In genomic region chr11:70080763-70081162, GRCh38 we compare ENCODE assay signal across 17 cellular contexts. TPM values are rescaled to one million over a fixed set of nuclear protein-coding genes. Genes with fewer than 3 reads are reported as not detected.
DNase-seq lines count a peak whose midpoint lies in the region; ATAC-seq, FAIRE-seq and TF ChIP-seq lines count a peak whose summit lies in the region.
"Had no signal": no experiment of that assay in that cellular context is flagged by ENCODE, and none has a peak within 500 bp of the region (broad histone marks: within the 10 kb centered on the region; RNA-seq: fewer than 3 reads in every experiment).

No MANE protein-coding gene starts in this region.

- H3K27ac ChIP-seq in left ventricle myocardium inferior (replicated peaks) (no peak overlapping the region), heart right ventricle (peak overlapping the region in 2 of 10 donors; percentile 76 to 86), K562 (ENCODE audit: extremely low read depth, low read depth, low read length) (no peak overlapping the region)
- H3K27ac ChIP-seq: uterus had no signal

- peaks cover 58% of the 10 kb centered on the region for H3K27me3 ChIP-seq in left ventricle myocardium inferior (ENCODE audit: low read depth)
- peaks cover 0 to 56% (median 23%) of the 10 kb centered on the region in 7 donors for H3K27me3 ChIP-seq in heart right ventricle
- peaks cover 14 to 68% of the 10 kb centered on the region in 2 experiments for H3K27me3 ChIP-seq in K562 (ENCODE audit: control insufficient read depth in 2 of 2, insufficient read depth in 2 of 2, low read length in 2 of 2)
- H3K27me3 ChIP-seq: uterus had no signal

- TF ChIP-seq CTCF in left ventricle myocardium inferior (IDR thresholded peaks at IDR 0.05; ENCODE audit: borderline replicate concordance) (no peak), heart right ventricle (IDR thresholded peaks at IDR 0.05) (no peak), K562 (IDR thresholded peaks at IDR 0.05 in 2 of 3, conservative IDR thresholded peaks at IDR 0.05 in 1 of 3; ENCODE audit: insufficient read depth in 2 of 3, low read depth in 1 of 3, low read length in 3 of 3) (no peak)

- H3K4me1 ChIP-seq in left ventricle myocardium inferior, result peaks cover 26% of the 10 kb centered on the region
- H3K4me1 ChIP-seq in heart right ventricle, result peaks cover 0 to 54% (median 7%) of the 10 kb centered on the region in 9 donors
- H3K4me1 ChIP-seq in K562 (replicated peaks in 1 of 2; ENCODE audit: control insufficient read depth in 2 of 2, insufficient read depth in 2 of 2, low read length in 2 of 2), result peaks cover 0 to 17% of the 10 kb centered on the region in 2 experiments; a peak in 1 of 5 replicates
- H3K4me1 ChIP-seq: uterus had no signal

- no peak for TF ChIP-seq EP300 in K562 (IDR thresholded peaks at IDR 0.05; ENCODE audit: low read length)

- no peak for ATAC-seq in heart right ventricle
- no peak; the same call in 2 of the 3 replicates for ATAC-seq in K562
- no peak for ATAC-seq in HG03108 (IDR thresholded peaks at IDR 0.05; ENCODE audit: unreplicated experiment)
- no peak for ATAC-seq in HG02759 (IDR thresholded peaks at IDR 0.05; ENCODE audit: unreplicated experiment)
- ATAC-seq: left ventricle myocardium superior; Right ventricle myocardium inferior; stimulated activated naive CD8-positive, alpha-beta T cell treated with anti-CD3 and anti-CD28 coated beads, Interleukin-15, Interleukin-2, amounts not matched to agents 100 U/mL and 50 U/mL, for 24 hours had no signal

- CTCF ChIA-PET in K562 (lab: Yijun Ruan, JAX; ENCODE audit: low intra/inter-chr PET ratio), result no interaction called here

- H3K9me3 ChIP-seq in left ventricle myocardium inferior (replicated peaks) (no peaks in the 10 kb centered on the region), heart right ventricle (no peaks in the 10 kb centered on the region), K562 (replicated peaks; ENCODE audit: control insufficient read depth, insufficient read depth, low read depth, low read length) (no peaks in the 10 kb centered on the region)
- H3K9me3 ChIP-seq: uterus had no signal

- peaks cover 7% of the 10 kb centered on the region for H4K20me1 ChIP-seq in K562 (replicated peaks; ENCODE audit: control insufficient read depth, insufficient read depth, low read length)

- no peaks in the 10 kb centered on the region for H3K79me2 ChIP-seq in K562 (ENCODE audit: control insufficient read depth, insufficient read depth, low read length)

- H3K4me2 ChIP-seq in K562 (ENCODE audit: insufficient read depth, low read length), result no peak overlapping the region

- in situ Hi-C loops in K562 (cut with MboI), result no loop called here

- intact Hi-C loops in left ventricle myocardium inferior (cut with micrococcal nuclease), result no loop called here
- intact Hi-C loops in heart right ventricle (cut with DNase I), result loop anchor here in 4 of 10 donors (2.0 to 10.0 kb wide), 4 partner anchors 96 to 166 kb away; no protein-coding TSS in a partner anchor
- intact Hi-C loops in K562 (cut with micrococcal nuclease), result no loop called here

- no peaks in the 10 kb centered on the region for H3K36me3 ChIP-seq in left ventricle myocardium inferior
- H3K36me3 ChIP-seq in heart right ventricle, result no peaks in the 10 kb centered on the region
- no peaks in the 10 kb centered on the region for H3K36me3 ChIP-seq in K562 (ENCODE audit: control insufficient read depth, insufficient read depth, low read length)
- H3K36me3 ChIP-seq: uterus had no signal

- FAIRE-seq in K562 (lab: Jason Lieb, UNC), result no peak

- no peak for DNase-seq in left ventricle myocardium inferior
- DNase-seq in heart right ventricle, result no peak
- peak in 3 of 4 experiments; percentile 8 to 28 (median 26) for DNase-seq in K562 (ENCODE audit: extremely low read depth in 1 of 4, low spot score in 3 of 4)
- peak; percentile 1 for DNase-seq in myocyte (ENCODE audit: low read depth)
- no peak for DNase-seq in NCI-H748 treated with DMSO at 0.1 percent for 48 hours (lab: John Stamatoyannopoulos, UW)
- no peak for DNase-seq in stimulated activated CD4-positive, alpha-beta T cell treated with anti-CD3 and anti-CD28 coated beads, Interleukin-15, amount 100 ng/mL, for 24 hours
- DNase-seq: activated CD4-positive, alpha-beta T cell treated with anti-CD3 and anti-CD28 coated beads for 1 hour; effector CD4-positive, alpha-beta T cell; EL; KG1; left ventricle myocardium superior; stimulated activated naive CD8-positive, alpha-beta T cell treated with anti-CD3 and anti-CD28 coated beads, Interleukin-15, Interleukin-2, amounts not matched to agents 100 U/mL and 50 U/mL, for 24 hours; uterus had no signal

- 80 to 84% methylated on average over 10 of the region's 10 CpGs for WGBS in heart right ventricle, 2 donors
- WGBS in K562 (ENCODE audit: insufficient coverage, low coverage, missing lambda C conversion rate), result 9% methylated on average over 10 of the region's 10 CpGs

- H2AFZ ChIP-seq in K562 (ENCODE audit: low read depth, low read length), result no peak overlapping the region

- POLR2A ChIA-PET in K562 (lab: Yijun Ruan, JAX), result interaction anchor here (0.6 kb wide), 1 partner anchor 92 kb away, joined by 4 read pairs; no protein-coding TSS in a partner anchor

- no peak overlapping the region for H3K9ac ChIP-seq in K562 (ENCODE audit: insufficient read depth in 1 of 2, low read depth in 2 of 2, low read length in 2 of 2)

- TF ChIP-seq RAD21 in K562 (CRISPR knock-in tag; conservative IDR thresholded peaks at IDR 0.05 in 1 of 2, IDR thresholded peaks at IDR 0.05 in 1 of 2), result no peak

- no peak for TF ChIP-seq POLR2A in K562 (conservative IDR thresholded peaks at IDR 0.05)

- BruUV-seq in K562 (replicated peaks; lab: Mats Ljungman, UMichigan), result no TSS peak

- peak overlapping the region; percentile 61 for H3K4me3 ChIP-seq in left ventricle myocardium inferior
- peak overlapping the region in 5 of 10 donors; percentile 53 to 59 (median 56) for H3K4me3 ChIP-seq in heart right ventricle
- no peak overlapping the region for H3K4me3 ChIP-seq in K562
- H3K4me3 ChIP-seq: uterus had no signal

- H3K9me1 ChIP-seq in K562 (ENCODE audit: control insufficient read depth, insufficient read depth, low read length), result no peaks in the 10 kb centered on the region

TF ChIP-seq in K562, 482 proteins besides CTCF, POLR2A, EP300 and RAD21 (continues in another document):
- TF ChIP-seq GATA2 (CRISPR knock-in tag; IDR thresholded peaks at IDR 0.05) (no peak), E2F6 (IDR thresholded peaks at IDR 0.05; ENCODE audit: borderline replicate concordance in 1 of 2, extremely low read depth in 1 of 2, insufficient read depth in 1 of 2, insufficient read length in 1 of 2, low read depth in 1 of 2, low read length in 1 of 2, poor library complexity in 1 of 2, severe bottlenecking in 1 of 2) (peak in 1 of 2 experiments; percentile 35), ZBTB33 (CRISPR knock-in tag; IDR thresholded peaks at IDR 0.05) (no peak), MAX (CRISPR knock-in tag; IDR thresholded peaks at IDR 0.05) (0 out of 2 replicates have a peak, but pooled peaks have one; percentile 29)

RNA-seq across cellular contexts. Expression of gene ANO1, which starts 2.6 kb away (rescaled TPM):
- total RNA-seq in left ventricle myocardium inferior (7.7 TPM), heart right ventricle (10 to 100 TPM in 5 of 10 donors, 1 to 10 TPM in 5; 6.6 to 13.8 (median 9.7) TPM), K562 (2014; rRNA removed) (not detected in 2 replicates), K562 (2014; rRNA removed; fragmentation: Illumina TruSeq; extraction: Trizol) (not detected in 2 replicates), K562 (2015; rRNA removed; fragmentation: Illumina TruSeq; extraction: Trizol) (not detected in 2 replicates), K562 (2021) (0.13 TPM in 1 of 2 replicates, not detected in the other), myocyte (not detected in 2 replicates)
- polyA plus RNA-seq in heart right ventricle (10 to 100 TPM in 1 of 2 donors, 1 to 10 TPM in 1; 6.8 to 12.7 TPM), K562 (2011; rRNA removed) (0.39 TPM in 1 of 2 replicates, not detected in the other), K562 (2014; fragmentation: Illumina TruSeq; extraction: Trizol) (0.22 TPM in 1 of 2 replicates, not detected in the other), K562 (2014; fragmentation: Nextera tagmentation; extraction: Ambion mirVana) (not detected), K562 (2014; rRNA removed) (not detected in 2 replicates)
- total RNA-seq in K562 (2011; cell fraction: chromatin; rRNA removed; ENCODE audit: low replicate concordance), result 0.21 TPM in 1 of 2 replicates, not detected in the other
- total RNA-seq in K562 (2011; cell fraction: nucleolus; rRNA removed), result 0.33 and 0.39 TPM in 2 replicates
- total RNA-seq in K562 (2011; cell fraction: nucleoplasm; rRNA removed), result not detected in 2 replicates
- 0.01 and 0.10 TPM in 2 replicates for polyA plus RNA-seq in K562 (2011; cell fraction: cytosol; rRNA removed)
- polyA plus RNA-seq in K562 (2011; cell fraction: nucleus; rRNA removed), result 0.16 and 0.38 TPM in 2 replicates
- 0.04 TPM in 1 of 2 replicates, not detected in the other for polyA plus RNA-seq in K562 (2012)
- 0.12 TPM in 1 of 2 replicates, not detected in the other for polyA minus RNA-seq in K562 (2011; rRNA and poly(A)+ RNA removed)
- not detected in 2 replicates for polyA minus RNA-seq in K562 (2011; cell fraction: cytosol; rRNA and poly(A)+ RNA removed)
- 0.11 and 0.27 TPM in 2 replicates for polyA minus RNA-seq in K562 (2011; cell fraction: nucleus; rRNA and poly(A)+ RNA removed)
- polyA plus RNA-seq in myocyte (2012), result 0.30 TPM
- total RNA-seq: T-helper 2 cell treated with Interferon-gamma antibody and Interleukin-4, amounts not matched to agents 100 ng/mL and 5 ng/mL, for 36 hours had no signal

Comparison
In these comparisons a context has a peak if more than half of its experiments do, and no peak if none do; other contexts are left out.
1. DNase-seq: peak in K562 (3 of 4) and myocyte (single experiment); none in left ventricle myocardium inferior (single experiment), heart right ventricle (0 of 2), NCI-H748 treated with DMSO at 0.1 percent for 48 hours (single experiment) and stimulated activated CD4-positive, alpha-beta T cell treated with anti-CD3 and anti-CD28 coated beads, Interleukin-15, amount 100 ng/mL, for 24 hours (single experiment).